ENCODE assay signal across 8 cellular contexts in the genomic region with DNA sequence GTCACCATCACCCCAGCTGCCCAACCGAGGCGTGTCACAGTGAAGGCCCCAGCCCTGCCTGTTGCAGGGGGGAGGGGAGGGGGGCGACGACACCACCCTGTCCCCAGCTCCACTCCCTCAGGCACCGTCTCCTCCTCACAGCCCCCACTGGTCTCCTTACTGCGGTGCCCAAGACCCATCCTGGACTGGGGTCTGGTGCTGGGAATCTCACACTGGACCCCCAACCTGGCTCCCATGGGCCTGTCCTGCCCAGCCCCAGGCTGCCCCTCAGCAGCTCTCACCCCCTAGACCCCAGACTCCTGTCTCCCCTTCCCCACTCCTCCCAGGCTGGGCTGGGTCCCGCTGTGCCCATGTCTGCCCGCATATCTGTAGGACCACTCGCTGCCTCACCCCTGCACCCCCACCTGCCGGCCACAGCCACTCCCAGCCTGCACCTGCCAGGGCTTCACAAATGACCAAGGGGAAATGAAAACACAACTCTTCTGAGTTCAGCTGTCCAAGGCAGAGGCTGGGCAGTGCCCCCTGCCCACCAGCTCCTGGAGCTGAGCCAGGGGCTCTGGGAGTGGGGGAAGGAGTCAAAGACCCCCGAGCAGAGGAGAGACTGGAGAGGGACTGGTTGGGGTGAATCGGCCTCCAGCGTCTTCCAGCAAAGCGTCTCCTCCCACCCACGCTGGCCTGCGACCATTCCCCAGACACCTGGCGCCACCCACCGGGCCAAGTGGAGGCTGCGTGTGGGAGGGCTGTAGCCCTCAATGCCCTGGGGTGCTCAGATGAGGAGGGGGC. TPM values are rescaled to one million over a fixed set of nuclear protein-coding genes. Genes with fewer than 3 reads are reported as not detected.
A peak's percentile ranks its signal among the peaks of the same experiment; 100 is the strongest.
DNase-seq lines count a peak whose midpoint lies in the region; ATAC-seq and TF ChIP-seq lines count a peak whose summit lies in the region.

No MANE protein-coding gene starts in this region.

- no peaks in the 10 kb centered on the region for H3K9me2 ChIP-seq in hepatocyte (replicated peaks; ENCODE audit: insufficient read depth)

- H3K27me3 ChIP-seq in hepatocyte: peaks cover 6% of the 10 kb centered on the region

- no peak for ATAC-seq in activated naive CD8-positive, alpha-beta T cell treated with anti-CD3 and anti-CD28 coated beads, Interleukin-2, amount 50 U/mL, for 24 hours
- ATAC-seq in GM19397 (IDR thresholded peaks at IDR 0.05; ENCODE audit: unreplicated experiment) (no peak), HG03280 (IDR thresholded peaks at IDR 0.05; ENCODE audit: unreplicated experiment) (no peak)

- 26% methylated on average over 13 of the region's 19 CpGs for WGBS in hepatocyte (ENCODE audit: low lambda C conversion rate, missing lambda C conversion rate)

- no peak overlapping the region for H2AFZ ChIP-seq in hepatocyte

- H3K36me3 Mint-ChIP-seq in activated naive CD8-positive, alpha-beta T cell treated with anti-CD3 and anti-CD28 coated beads, Interleukin-2, amount 50 U/mL, for 24 hours (ENCODE audit: low read depth): no peaks in the 10 kb centered on the region

- in situ Hi-C loops in SK-MEL-5 (cut with HindIII; ENCODE audit: low pct_unique_long_range_greater_than_20kb, low sequenced_read_pairs): no loop called here

- H3K9me3 ChIP-seq in hepatocyte (ENCODE audit: low read depth): no peaks in the 10 kb centered on the region

- no peak overlapping the region for H3K4me2 ChIP-seq in hepatocyte

- peaks cover 23% of the 10 kb centered on the region for H3K4me1 ChIP-seq in hepatocyte (ENCODE audit: insufficient read depth)

- H3K9me3 Mint-ChIP-seq in activated naive CD8-positive, alpha-beta T cell treated with anti-CD3 and anti-CD28 coated beads, Interleukin-2, amount 50 U/mL, for 24 hours: no peaks in the 10 kb centered on the region

- no peak overlapping the region for H3K27ac ChIP-seq in hepatocyte

- DNase-seq in AG10803 (ENCODE audit: low read depth) (peak; percentile 22), HFF-Myc (ENCODE audit: extremely low read depth, low read depth) (no peak), SK-MEL-5 (ENCODE audit: low read depth, low spot score) (peak; percentile 63), hepatocyte (ENCODE audit: low spot score) (peak; percentile 80)
- DNase-seq in activated naive CD8-positive, alpha-beta T cell treated with anti-CD3 and anti-CD28 coated beads, Interleukin-2, amount 50 U/mL, for 24 hours: peak; percentile 73
- DNase-seq in stimulated activated CD4-positive, alpha-beta T cell treated with anti-CD3 and anti-CD28 coated beads, Interleukin-2, amount 100 ng/mL, for 48 hours: peak; percentile 54 to 62

- H3K27me3 Mint-ChIP-seq in activated naive CD8-positive, alpha-beta T cell treated with anti-CD3 and anti-CD28 coated beads, Interleukin-2, amount 50 U/mL, for 24 hours: peaks cover 8% of the 10 kb centered on the region

- H3K4me3 Mint-ChIP-seq in activated naive CD8-positive, alpha-beta T cell treated with anti-CD3 and anti-CD28 coated beads, Interleukin-2, amount 50 U/mL, for 24 hours: no peak overlapping the region

- no peak overlapping the region for H3K27ac Mint-ChIP-seq in activated naive CD8-positive, alpha-beta T cell treated with anti-CD3 and anti-CD28 coated beads, Interleukin-2, amount 50 U/mL, for 24 hours

- no peaks in the 10 kb centered on the region for H3K36me3 ChIP-seq in hepatocyte (replicated peaks; ENCODE audit: insufficient read depth, low read depth)

- no peaks in the 10 kb centered on the region for H3K79me2 ChIP-seq in hepatocyte

- H3K4me1 Mint-ChIP-seq in activated naive CD8-positive, alpha-beta T cell treated with anti-CD3 and anti-CD28 coated beads, Interleukin-2, amount 50 U/mL, for 24 hours: peaks cover 2% of the 10 kb centered on the region

- H3K4me3 ChIP-seq in AG10803 (ENCODE audit: low read length) (no peak overlapping the region), HFF-Myc (replicated peaks; ENCODE audit: low read depth, low read length) (no peak overlapping the region), hepatocyte (no peak overlapping the region)

- no peaks in the 10 kb centered on the region for H4K20me1 ChIP-seq in hepatocyte (ENCODE audit: insufficient read depth, poor library complexity, severe bottlenecking)

- TF ChIP-seq CTCF in AG10803 (conservative IDR thresholded peaks at IDR 0.05; ENCODE audit: low read length) (peak; percentile 49), HFF-Myc (IDR thresholded peaks at IDR 0.05; ENCODE audit: low read depth, low read length, missing control alignments) (peak; percentile 66), hepatocyte (IDR thresholded peaks at IDR 0.05; ENCODE audit: poor library complexity) (peak; percentile 71)

RNA-seq across cellular contexts. Expression of a gene that starts 32.6 kb away (rescaled TPM):
- 61.5 and 66.9 TPM in 2 replicates for total RNA-seq in SK-MEL-5 (2014; rRNA removed; shearing (Covaris generic))
- 149 and 171 TPM in 2 replicates for polyA plus RNA-seq in SK-MEL-5 (2015; cell fraction: cytosol; rRNA removed)
- polyA plus RNA-seq in SK-MEL-5 (2015; cell fraction: nucleus; rRNA removed): 32.6 and 36.2 TPM in 2 replicates
- 50.0 and 52.9 TPM in 2 replicates for total RNA-seq in hepatocyte
- 82.5 and 82.6 TPM in 2 replicates for polyA plus RNA-seq in hepatocyte

RNA-seq across cellular contexts. Expression of a gene that starts 57.2 kb away (rescaled TPM):
- 52.3 and 54.1 TPM in 2 replicates for total RNA-seq in SK-MEL-5 (2014; rRNA removed; shearing (Covaris generic))
- polyA plus RNA-seq in SK-MEL-5 (2015; cell fraction: cytosol; rRNA removed): 92.0 and 97.9 TPM in 2 replicates
- 50.6 and 71.9 TPM in 2 replicates for polyA plus RNA-seq in SK-MEL-5 (2015; cell fraction: nucleus; rRNA removed)
- 125 and 136 TPM in 2 replicates for total RNA-seq in hepatocyte
- 242 and 249 TPM in 2 replicates for polyA plus RNA-seq in hepatocyte
